ENCODE assay signal across 24 cellular contexts in genomic region chr17:32723310-32723955, GRCh38.
DNase-seq lines count a peak whose midpoint lies in the region; ATAC-seq, FAIRE-seq and TF ChIP-seq lines count a peak whose summit lies in the region.
"Had no signal": no experiment of that assay in that cellular context is flagged by ENCODE, and none has a peak within 500 bp of the region (broad histone marks: within the 10 kb centered on the region; RNA-seq: fewer than 3 reads in every experiment).

No MANE protein-coding gene starts in this region.

- no peaks in the 10 kb centered on the region for H3K9me3 Mint-ChIP-seq in CD4-positive, alpha-beta T cell

- no peaks in the 10 kb centered on the region for H3K27me3 Mint-ChIP-seq in CD4-positive, alpha-beta T cell
- H3K27me3 Mint-ChIP-seq: activated CD8-positive, alpha-beta memory T cell treated with anti-CD3 and anti-CD28 coated beads, Interleukin-2, amount 10 ng/mL, durations not matched to agents 7 days and 5 days; central memory CD8-positive, alpha-beta T cell; IgD-negative memory B cell; naive thymus-derived CD4-positive, alpha-beta T cell; T-cell had no signal

- no peak overlapping the region for H3K4me3 ChIP-seq in suprapubic skin
- no peak overlapping the region for H3K4me3 ChIP-seq in body of pancreas
- H3K4me3 ChIP-seq: esophagus muscularis mucosa, MG63, right lobe of liver, thoracic aorta had no signal

- H3K9me3 ChIP-seq in suprapubic skin (no peaks in the 10 kb centered on the region), body of pancreas (no peaks in the 10 kb centered on the region)
- no peaks in the 10 kb centered on the region for H3K9me3 ChIP-seq in CD4-positive, alpha-beta T cell (ENCODE audit: control insufficient read depth, low read length)
- H3K9me3 ChIP-seq: esophagus muscularis mucosa, right lobe of liver had no signal

- no peaks in the 10 kb centered on the region for H3K4me1 Mint-ChIP-seq in CD4-positive, alpha-beta T cell (ENCODE audit: low read depth)
- H3K4me1 Mint-ChIP-seq: activated CD4-positive, alpha-beta T cell treated with anti-CD3 and anti-CD28 coated beads, Interleukin-2, amount 10 ng/mL, durations not matched to agents 24 days and 14 days; activated CD8-positive, alpha-beta memory T cell treated with anti-CD3 and anti-CD28 coated beads, Interleukin-2, amount 10 ng/mL, durations not matched to agents 7 days and 5 days; central memory CD8-positive, alpha-beta T cell; naive thymus-derived CD4-positive, alpha-beta T cell; T-cell had no signal

- 88% methylated on average over 5 of the region's 5 CpGs for whole genome bisulfite sequencing in suprapubic skin
- 90% methylated on average over 5 of the region's 5 CpGs for WGBS in body of pancreas, 2 donors

- CTCF ChIA-PET in CD4-positive, alpha-beta T cell (lab: Charles Lee), result no interaction called here

- TF ChIP-seq POLR2A in GM12892 (IDR thresholded peaks at IDR 0.05; ENCODE audit: low read depth, low read length) (no peak), suprapubic skin (IDR thresholded peaks at IDR 0.05) (no peak), body of pancreas (IDR thresholded peaks at IDR 0.05) (no peak)

- H3K36me3 ChIP-seq in suprapubic skin (peaks cover 19% of the 10 kb centered on the region), body of pancreas (replicated peaks in 1 of 2; ENCODE audit: insufficient read depth in 1 of 2, low read depth in 2 of 2) (no peaks in the 10 kb centered on the region)
- H3K36me3 ChIP-seq: MG63, right lobe of liver had no signal

- H3K27me3 ChIP-seq in suprapubic skin, result no peaks in the 10 kb centered on the region
- no peaks in the 10 kb centered on the region for H3K27me3 ChIP-seq in body of pancreas
- no peaks in the 10 kb centered on the region for H3K27me3 ChIP-seq in CD4-positive, alpha-beta T cell (ENCODE audit: control insufficient read depth, insufficient read depth, low read length)
- H3K27me3 ChIP-seq: esophagus muscularis mucosa, MG63, right lobe of liver had no signal

- POLR2A ChIA-PET in CD4-positive, alpha-beta T cell (lab: Charles Lee), result no interaction called here

- FAIRE-seq in GM12892 (lab: Jason Lieb, UNC), result peak; percentile 9
- FAIRE-seq: D721Med had no signal

- TF ChIP-seq CTCF in suprapubic skin (IDR thresholded peaks at IDR 0.05), result no peak
- TF ChIP-seq CTCF in body of pancreas (IDR thresholded peaks at IDR 0.05), result no peak
- no peak for TF ChIP-seq CTCF in CD4-positive, alpha-beta T cell (IDR thresholded peaks at IDR 0.05)

- intact Hi-C loops in body of pancreas (cut with DNase I), result no loop called here
- intact Hi-C loops in CD4-positive, alpha-beta T cell (cut with DNase I, micrococcal nuclease), result no loop called here

- H3K4me3 Mint-ChIP-seq in CD4-positive, alpha-beta T cell, result no peak overlapping the region
- H3K4me3 Mint-ChIP-seq: activated CD4-positive, alpha-beta T cell treated with anti-CD3 and anti-CD28 coated beads, Interleukin-2, amount 10 ng/mL, durations not matched to agents 24 days and 14 days; activated CD8-positive, alpha-beta memory T cell treated with anti-CD3 and anti-CD28 coated beads, Interleukin-2, amount 10 ng/mL, durations not matched to agents 7 days and 5 days; central memory CD8-positive, alpha-beta T cell; IgD-negative memory B cell; naive thymus-derived CD4-positive, alpha-beta T cell; T-cell had no signal

- no peak for DNase-seq in GM12892 (ENCODE audit: insufficient read length)
- peak; percentile 75 for DNase-seq in globus pallidus (ENCODE audit: low spot score)
- peak; percentile 79 for DNase-seq in myocyte (ENCODE audit: low read depth)
- DNase-seq in suprapubic skin (ENCODE audit: low spot score in 2 of 2), result no peak
- no peak for DNase-seq in body of pancreas
- no peak for DNase-seq in CD4-positive, alpha-beta T cell
- DNase-seq: activated CD4-positive, alpha-beta T cell treated with anti-CD3 and anti-CD28 coated beads, Interleukin-2, amount 10 ng/mL, durations not matched to agents 24 days and 14 days; activated CD8-positive, alpha-beta memory T cell treated with anti-CD3 and anti-CD28 coated beads, Interleukin-2, amount 10 ng/mL, durations not matched to agents 7 days and 5 days; effector CD4-positive, alpha-beta T cell; glutamatergic neuron; MG63; naive thymus-derived CD4-positive, alpha-beta T cell; NCI-H1436; right lobe of liver; T-cell had no signal

- no peak for TF ChIP-seq EP300 in suprapubic skin (IDR thresholded peaks at IDR 0.05)

- no peak overlapping the region for H3K27ac Mint-ChIP-seq in CD4-positive, alpha-beta T cell
- H3K27ac Mint-ChIP-seq: activated CD4-positive, alpha-beta T cell treated with anti-CD3 and anti-CD28 coated beads, Interleukin-2, amount 10 ng/mL, durations not matched to agents 24 days and 14 days; activated CD8-positive, alpha-beta memory T cell treated with anti-CD3 and anti-CD28 coated beads, Interleukin-2, amount 10 ng/mL, durations not matched to agents 7 days and 5 days; activated T-helper 2 cell treated with anti-CD3 and anti-CD28 coated beads, Interferon-gamma antibody, Interleukin-2, Interleukin-4, amounts not matched to agents 10 μg/mL and 5 μg/mL and 100 μg/mL, durations not matched to agents 14 hours and 24 hours and 36 hours; IgD-negative memory B cell; naive thymus-derived CD4-positive, alpha-beta T cell; T-cell had no signal

- H3K4me1 ChIP-seq in suprapubic skin, result no peaks in the 10 kb centered on the region
- no peaks in the 10 kb centered on the region for H3K4me1 ChIP-seq in body of pancreas
- H3K4me1 ChIP-seq: esophagus muscularis mucosa, right lobe of liver had no signal

- H3K36me3 Mint-ChIP-seq in CD4-positive, alpha-beta T cell (ENCODE audit: low read depth), result peaks cover 23% of the 10 kb centered on the region

- peak overlapping the region; percentile 88 for H3K27ac ChIP-seq in angular gyrus (ENCODE audit: low read depth, low read length)
- no peak overlapping the region for H3K27ac ChIP-seq in suprapubic skin
- no peak overlapping the region for H3K27ac ChIP-seq in body of pancreas
- no peak overlapping the region for H3K27ac ChIP-seq in CD4-positive, alpha-beta T cell (ENCODE audit: low read depth, low read length)
- H3K27ac ChIP-seq: C4-2B, esophagus muscularis mucosa, right lobe of liver, thoracic aorta had no signal

- ATAC-seq in HG03354 (IDR thresholded peaks at IDR 0.05; ENCODE audit: poor library complexity, severe bottlenecking, unreplicated experiment) (no peak), body of pancreas (no peak)
- no peak for ATAC-seq in CD4-positive, alpha-beta T cell (ENCODE audit: poor library complexity)
- ATAC-seq: activated CD8-positive, alpha-beta memory T cell treated with anti-CD3 and anti-CD28 coated beads, Interleukin-2, amount 10 ng/mL, durations not matched to agents 7 days and 5 days; naive thymus-derived CD4-positive, alpha-beta T cell; right lobe of liver; T-cell had no signal

Comparison
In these comparisons a context has a peak if more than half of its experiments do, and no peak if none do; other contexts are left out.
1. DNase-seq: peak in globus pallidus (single experiment) and myocyte (single experiment); none in GM12892 (single experiment), suprapubic skin (0 of 2), body of pancreas (0 of 4) and CD4-positive, alpha-beta T cell (0 of 10).